ENCODE assay signal across 23 cellular contexts in genomic region chr6:158103228-158103627, GRCh38.
"Had no signal": no experiment of that assay in that cellular context is flagged by ENCODE, and none has a peak within 500 bp of the region (broad histone marks: within the 10 kb centered on the region; RNA-seq: fewer than 3 reads in every experiment).

No MANE protein-coding gene starts in this region.

- DNase-seq: dermis blood vessel endothelial cell; dorsolateral prefrontal cortex; effector CD4-positive, alpha-beta T cell; effector memory CD4-positive, alpha-beta T cell; foreskin keratinocyte; heart left ventricle; hypothalamus; immature natural killer cell; islet precursor cell; kidney; kidney glomerular epithelial cell; left colon; left ventricle myocardium inferior; lower lobe of right lung; mesenchymal stem cell; mucosa of descending colon had no signal

- H3K27ac Mint-ChIP-seq: immature natural killer cell, mesothelial cell of epicardium had no signal

- FAIRE-seq: endothelial cell of umbilical vein had no signal

- H3K27ac ChIP-seq: coronary artery, dorsolateral prefrontal cortex, esophagus muscularis mucosa, foreskin keratinocyte, gastroesophageal sphincter, heart left ventricle, hepatocyte, left ventricle myocardium inferior, lower lobe of right lung had no signal

- H3K27me3 ChIP-seq: dorsolateral prefrontal cortex, esophagus muscularis mucosa, foreskin keratinocyte, gastroesophageal sphincter, heart left ventricle, hepatocyte had no signal

- H3K4me1 ChIP-seq: esophagus muscularis mucosa, foreskin keratinocyte, gastroesophageal sphincter, heart left ventricle, left ventricle myocardium inferior, lower lobe of right lung had no signal

- H3K4me1 Mint-ChIP-seq: immature natural killer cell, mesothelial cell of epicardium had no signal

- H3K9me3 ChIP-seq: esophagus muscularis mucosa, gastroesophageal sphincter, heart left ventricle, left ventricle myocardium inferior, lower lobe of right lung, mucosa of descending colon had no signal

- ATAC-seq: foreskin keratinocyte, gastroesophageal sphincter, heart left ventricle, left colon, left lobe of liver, lower lobe of right lung, mucosa of descending colon had no signal

- H3K4me3 ChIP-seq: coronary artery, dorsolateral prefrontal cortex, esophagus muscularis mucosa, gastroesophageal sphincter, heart left ventricle, hepatocyte, left ventricle myocardium inferior, lower lobe of right lung, mucosa of descending colon had no signal

- H3K9me3 Mint-ChIP-seq: immature natural killer cell had no signal

- H3K36me3 ChIP-seq: gastroesophageal sphincter, lower lobe of right lung had no signal

- H3K4me2 ChIP-seq: hepatocyte had no signal

- H2AFZ ChIP-seq: hepatocyte had no signal

- H3K4me3 Mint-ChIP-seq: immature natural killer cell, mesothelial cell of epicardium had no signal

- H3K79me2 ChIP-seq: hepatocyte had no signal
